In genomic region chr11:45812581-45813548, GRCh38 we compare ENCODE assay signal across 21 cellular contexts. TPM values are rescaled to one million over a fixed set of nuclear protein-coding genes. Genes with fewer than 3 reads are reported as not detected.
DNase-seq lines count a peak whose midpoint lies in the region; ATAC-seq and TF ChIP-seq lines count a peak whose summit lies in the region.
"Had no signal": no experiment of that assay in that cellular context is flagged by ENCODE, and none has a peak within 500 bp of the region (broad histone marks: within the 10 kb centered on the region; RNA-seq: fewer than 3 reads in every experiment).

No MANE protein-coding gene starts in this region.

- H3K4me1 ChIP-seq in cardiac muscle cell (ENCODE audit: low read depth) (no peaks in the 10 kb centered on the region), foreskin keratinocyte (no peaks in the 10 kb centered on the region)

- CTCF ChIA-PET in WTC11 (lab: Charles Lee) = interaction anchor here (0.9 to 2.9 kb wide), 3 partner anchors 30 to 442 kb away, joined by 4 to 10 read pairs (median 6); no protein-coding TSS in a partner anchor

- H3K36me3 Mint-ChIP-seq in WTC11 (peaks cover 3% of the 10 kb centered on the region; the same call in 1 of the 2 replicates), mesothelial cell of epicardium (peaks cover 4% of the 10 kb centered on the region)

- no peaks in the 10 kb centered on the region for H3K27me3 ChIP-seq in cardiac muscle cell
- no peaks in the 10 kb centered on the region for H3K27me3 ChIP-seq in foreskin keratinocyte
- H3K27me3 ChIP-seq: neutrophil, vagina had no signal

- no peak overlapping the region for H3K4me3 Mint-ChIP-seq in WTC11
- H3K4me3 Mint-ChIP-seq in mesothelial cell of epicardium = no peak overlapping the region
- H3K4me3 Mint-ChIP-seq in stimulated activated naive CD8-positive, alpha-beta T cell treated with anti-CD3 and anti-CD28 coated beads, Interleukin-15, amount 100 ng/mL, for 72 hours = no peak overlapping the region

- 0 out of 2 replicates have a peak overlapping the region, but pooled peaks have one; percentile 24 for H3K27ac Mint-ChIP-seq in WTC11
- H3K27ac Mint-ChIP-seq in mesothelial cell of epicardium = peak overlapping the region; percentile 53
- H3K27ac Mint-ChIP-seq in stimulated activated naive CD8-positive, alpha-beta T cell treated with anti-CD3 and anti-CD28 coated beads, Interleukin-15, amount 100 ng/mL, for 72 hours = peak overlapping the region; percentile 53 to 91

- ATAC-seq in Right ventricle myocardium inferior (no peak), WTC11 (no peak), foreskin keratinocyte (no peak), GM18909 (IDR thresholded peaks at IDR 0.05; ENCODE audit: poor library complexity, unreplicated experiment) (no peak)
- no peak for ATAC-seq in stimulated activated naive CD8-positive, alpha-beta T cell treated with anti-CD3 and anti-CD28 coated beads, Interleukin-15, amount 100 ng/mL, for 72 hours
- ATAC-seq: right cardiac atrium had no signal

- H3K27me3 Mint-ChIP-seq in WTC11 (ENCODE audit: low read depth) = peaks cover 16% of the 10 kb centered on the region
- no peaks in the 10 kb centered on the region for H3K27me3 Mint-ChIP-seq in mesothelial cell of epicardium (ENCODE audit: low read depth)
- no peaks in the 10 kb centered on the region for H3K27me3 Mint-ChIP-seq in stimulated activated naive CD8-positive, alpha-beta T cell treated with anti-CD3 and anti-CD28 coated beads, Interleukin-15, amount 100 ng/mL, for 72 hours

- TF ChIP-seq CTCF in cardiac muscle cell (IDR thresholded peaks at IDR 0.05; ENCODE audit: low read depth, low read length) (no peak), WTC11 (IDR thresholded peaks at IDR 0.05) (no peak), mesothelial cell of epicardium (IDR thresholded peaks at IDR 0.05; ENCODE audit: unreplicated experiment) (no peak), foreskin keratinocyte (conservative IDR thresholded peaks at IDR 0.05) (no peak)

- no peak overlapping the region for H3K4me3 ChIP-seq in cardiac muscle cell
- H3K4me3 ChIP-seq: coronary artery, vagina had no signal

- H3K9me3 Mint-ChIP-seq in WTC11 (no peaks in the 10 kb centered on the region), mesothelial cell of epicardium (no peaks in the 10 kb centered on the region)
- no peaks in the 10 kb centered on the region for H3K9me3 Mint-ChIP-seq in stimulated activated naive CD8-positive, alpha-beta T cell treated with anti-CD3 and anti-CD28 coated beads, Interleukin-15, amount 100 ng/mL, for 72 hours

- H3K27ac ChIP-seq in cardiac muscle cell (peak overlapping the region; percentile 43), foreskin keratinocyte (no peak overlapping the region)
- H3K27ac ChIP-seq: coronary artery, neutrophil, vagina had no signal

- H3K4me1 Mint-ChIP-seq in WTC11 (peaks cover 26% of the 10 kb centered on the region), mesothelial cell of epicardium (peaks cover 9% of the 10 kb centered on the region)
- H3K4me1 Mint-ChIP-seq in stimulated activated naive CD8-positive, alpha-beta T cell treated with anti-CD3 and anti-CD28 coated beads, Interleukin-15, amount 100 ng/mL, for 72 hours = peaks cover 37% of the 10 kb centered on the region

- peaks cover 5% of the 10 kb centered on the region for H3K36me3 ChIP-seq in cardiac muscle cell

- no peak for DNase-seq in cardiac muscle cell (ENCODE audit: low read depth in 1 of 2, low spot score in 1 of 2)
- no peak for DNase-seq in Right ventricle myocardium inferior (ENCODE audit: missing footprints)
- DNase-seq in WTC11 (ENCODE audit: low spot score) = no peak
- DNase-seq in mesothelial cell of epicardium (ENCODE audit: low spot score in 2 of 2, unreplicated experiment in 2 of 2) = no peak
- no peak for DNase-seq in stimulated activated naive CD8-positive, alpha-beta T cell treated with anti-CD3 and anti-CD28 coated beads, Interleukin-15, amount 100 ng/mL, for 72 hours
- no peak for DNase-seq in T1000 (lab: John Stamatoyannopoulos, UW)
- no peak for DNase-seq in foreskin keratinocyte
- DNase-seq: activated naive CD4-positive, alpha-beta T cell; Calu3; HCEC 1CT; kidney glomerular epithelial cell; mesenchymal stem cell; NCI-H2029; NCI-H446 treated with DMSO at 0.1 percent for 48 hours; right cardiac atrium; Right ventricle myocardium superior; T-helper 2 cell had no signal

- intact Hi-C loops in Right ventricle myocardium inferior (cut with DNase I) = no loop called here

- H3K9me3 ChIP-seq in cardiac muscle cell (ENCODE audit: low read depth) = no peaks in the 10 kb centered on the region
- H3K9me3 ChIP-seq: neutrophil, vagina had no signal

- POLR2A ChIA-PET in WTC11 (lab: Charles Lee) = interaction anchor here (0.5 to 1.0 kb wide), 2 partner anchors 17 to 34 kb away, joined by 3 to 6 read pairs; partner anchors contain the start of gene CRY2

TF ChIP-seq in WTC11, 78 proteins besides CTCF, POLR2A, EP300 and RAD21:
- TF ChIP-seq ZNF396 (CRISPR knock-in tag; IDR thresholded peaks at IDR 0.05; ENCODE audit: borderline replicate concordance) (no peak), SP1 (CRISPR knock-in tag; conservative IDR thresholded peaks at IDR 0.05) (no peak), ATF1 (CRISPR knock-in tag; IDR thresholded peaks at IDR 0.05) (no peak), CBFB (CRISPR knock-in tag; IDR thresholded peaks at IDR 0.05; ENCODE audit: low read depth) (no peak)
- TF ChIP-seq, protein P1, sequence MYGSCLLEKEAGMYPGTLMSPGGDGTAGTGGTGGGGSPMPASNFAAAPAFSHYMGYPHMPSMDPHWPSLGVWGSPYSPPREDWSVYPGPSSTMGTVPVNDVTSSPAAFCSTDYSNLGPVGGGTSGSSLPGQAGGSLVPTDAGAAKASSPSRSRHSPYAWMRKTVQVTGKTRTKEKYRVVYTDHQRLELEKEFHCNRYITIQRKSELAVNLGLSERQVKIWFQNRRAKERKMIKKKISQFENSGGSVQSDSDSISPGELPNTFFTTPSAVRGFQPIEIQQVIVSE (CRISPR knock-in tag; IDR thresholded peaks at IDR 0.05; ENCODE audit: borderline replicate concordance) = no peak

RNA-seq across cellular contexts. Expression of gene SLC35C1, which starts 7.9 kb away (rescaled TPM):
- total RNA-seq in cardiac muscle cell = 8.1 TPM in 2 replicates
- 7.1 and 15.1 TPM in 2 replicates for polyA plus RNA-seq in cardiac muscle cell
- total RNA-seq in Right ventricle myocardium inferior = 6.0 TPM
- total RNA-seq in WTC11 (2021) = 10.4 to 14.3 TPM (median 12.1 TPM) in 3 replicates
- total RNA-seq in mesothelial cell of epicardium = 13.2 to 14.6 TPM (median 14.5 TPM) in 3 replicates
- total RNA-seq in foreskin keratinocyte = 10.4 and 13.2 TPM in 2 replicates
- 12.5 and 15.2 TPM in 2 replicates for polyA plus RNA-seq in foreskin keratinocyte

RNA-seq across cellular contexts. Expression of gene CRY2, which starts 34.4 kb away (rescaled TPM):
- total RNA-seq in cardiac muscle cell = 31.5 and 50.5 TPM in 2 replicates
- 28.3 and 40.7 TPM in 2 replicates for polyA plus RNA-seq in cardiac muscle cell
- 69.8 TPM for total RNA-seq in Right ventricle myocardium inferior
- total RNA-seq in WTC11 (2021) = 14.4 to 18.3 TPM (median 16.8 TPM) in 3 replicates
- 33.8 to 35.9 TPM (median 34.3 TPM) in 3 replicates for total RNA-seq in mesothelial cell of epicardium
- 6.9 and 8.3 TPM in 2 replicates for total RNA-seq in foreskin keratinocyte
- polyA plus RNA-seq in foreskin keratinocyte = 3.1 and 4.1 TPM in 2 replicates
